Comparison of ENCODE assay signal across 1 cellular context in the genomic region with DNA sequence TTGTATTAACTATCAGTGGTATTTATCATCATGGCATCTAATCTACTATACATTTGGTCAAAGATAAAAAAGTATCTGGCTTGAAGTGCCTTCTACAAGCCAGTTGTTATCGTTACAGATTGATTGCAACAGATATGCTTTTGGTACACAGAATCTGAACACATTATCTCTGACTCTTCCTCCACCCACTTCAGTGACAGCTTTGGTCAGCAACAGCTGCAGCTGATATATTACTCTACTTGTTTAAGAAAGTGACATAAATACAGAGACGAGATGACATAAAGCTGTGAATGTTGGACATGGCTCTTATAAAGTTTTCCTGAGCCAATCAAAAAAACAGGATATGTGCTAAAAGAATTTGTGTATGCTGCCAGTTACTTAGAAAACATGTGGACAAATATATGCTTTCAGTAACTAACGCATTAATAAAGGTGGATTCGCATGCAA.
TF ChIP-seq lines count a peak whose summit lies in the region.

No MANE protein-coding gene starts in this region.

TF ChIP-seq in liver, 16 proteins besides CTCF, POLR2A, EP300 and RAD21 (continued from another document):
- TF ChIP-seq, protein P1, sequence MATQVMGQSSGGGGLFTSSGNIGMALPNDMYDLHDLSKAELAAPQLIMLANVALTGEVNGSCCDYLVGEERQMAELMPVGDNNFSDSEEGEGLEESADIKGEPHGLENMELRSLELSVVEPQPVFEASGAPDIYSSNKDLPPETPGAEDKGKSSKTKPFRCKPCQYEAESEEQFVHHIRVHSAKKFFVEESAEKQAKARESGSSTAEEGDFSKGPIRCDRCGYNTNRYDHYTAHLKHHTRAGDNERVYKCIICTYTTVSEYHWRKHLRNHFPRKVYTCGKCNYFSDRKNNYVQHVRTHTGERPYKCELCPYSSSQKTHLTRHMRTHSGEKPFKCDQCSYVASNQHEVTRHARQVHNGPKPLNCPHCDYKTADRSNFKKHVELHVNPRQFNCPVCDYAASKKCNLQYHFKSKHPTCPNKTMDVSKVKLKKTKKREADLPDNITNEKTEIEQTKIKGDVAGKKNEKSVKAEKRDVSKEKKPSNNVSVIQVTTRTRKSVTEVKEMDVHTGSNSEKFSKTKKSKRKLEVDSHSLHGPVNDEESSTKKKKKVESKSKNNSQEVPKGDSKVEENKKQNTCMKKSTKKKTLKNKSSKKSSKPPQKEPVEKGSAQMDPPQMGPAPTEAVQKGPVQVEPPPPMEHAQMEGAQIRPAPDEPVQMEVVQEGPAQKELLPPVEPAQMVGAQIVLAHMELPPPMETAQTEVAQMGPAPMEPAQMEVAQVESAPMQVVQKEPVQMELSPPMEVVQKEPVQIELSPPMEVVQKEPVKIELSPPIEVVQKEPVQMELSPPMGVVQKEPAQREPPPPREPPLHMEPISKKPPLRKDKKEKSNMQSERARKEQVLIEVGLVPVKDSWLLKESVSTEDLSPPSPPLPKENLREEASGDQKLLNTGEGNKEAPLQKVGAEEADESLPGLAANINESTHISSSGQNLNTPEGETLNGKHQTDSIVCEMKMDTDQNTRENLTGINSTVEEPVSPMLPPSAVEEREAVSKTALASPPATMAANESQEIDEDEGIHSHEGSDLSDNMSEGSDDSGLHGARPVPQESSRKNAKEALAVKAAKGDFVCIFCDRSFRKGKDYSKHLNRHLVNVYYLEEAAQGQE (IDR thresholded peaks at IDR 0.05): no peak
- TF ChIP-seq JUND (IDR thresholded peaks at IDR 0.05) (no peak), YY1 (IDR thresholded peaks at IDR 0.05) (no peak), HNF4G (IDR thresholded peaks at IDR 0.05) (no peak), SP1 (IDR thresholded peaks at IDR 0.05) (no peak), MAX (IDR thresholded peaks at IDR 0.05) (no peak), RXRA (IDR thresholded peaks at IDR 0.05) (no peak), EGR1 (IDR thresholded peaks at IDR 0.05; ENCODE audit: low read depth in 2 of 2) (no peak), FOXA2 (IDR thresholded peaks at IDR 0.05) (no peak), GABPA (IDR thresholded peaks at IDR 0.05 in 1 of 2, conservative IDR thresholded peaks at IDR 0.05 in 1 of 2) (no peak)
